In genomic region chr20:52191436-52192295, GRCh38 we compare ENCODE assay signal across 8 cellular contexts. TPM values are rescaled to one million over a fixed set of nuclear protein-coding genes. Genes with fewer than 3 reads are reported as not detected.
DNase-seq lines count a peak whose midpoint lies in the region; ATAC-seq, FAIRE-seq and TF ChIP-seq lines count a peak whose summit lies in the region.

TSS of gene ZFP64 (minus strand) at chr20:52191779. CDS start at chr20:52191636, 143 bp downstream.

- peak within 1 kb of the TSS; percentile 82 to 98 (median 91) for H3K4me3 ChIP-seq in HepG2 (replicated peaks in 1 of 3; ENCODE audit: insufficient read depth in 1 of 3, low read depth in 2 of 3, low read length in 3 of 3)

- H3K27me3 ChIP-seq in HepG2 (ENCODE audit: control insufficient read depth in 1 of 2, insufficient read depth in 2 of 2, low read length in 2 of 2), result no peaks in the 10 kb centered on the region; a peak in 1 of 5 replicates

- H3K36me3 ChIP-seq in HepG2 (replicated peaks in 1 of 2; ENCODE audit: control insufficient read depth in 1 of 2, insufficient read depth in 2 of 2, low read length in 2 of 2), result peaks cover under 1 to 3% of the 10 kb centered on the region in 2 experiments; a peak in 3 of 5 replicates

- CTCF ChIA-PET in activated CD4-positive, alpha-beta T cell treated with anti-CD3 and anti-CD28 coated beads, Interleukin-2, amount 10 ng/mL, durations not matched to agents 7 days and 5 days (lab: Charles Lee), result interaction anchor here (0.6 to 1.6 kb wide), 8 partner anchors 9 to 1032 kb away, joined by 3 to 7 read pairs (median 4); no protein-coding TSS in a partner anchor
- CTCF ChIA-PET in HepG2 (lab: Yijun Ruan, JAX; ENCODE audit: low intra/inter-chr PET ratio, low total read pairs), result no interaction called here

- H3K4me3 Mint-ChIP-seq in activated CD4-positive, alpha-beta T cell treated with anti-CD3 and anti-CD28 coated beads, Interleukin-2, amount 10 ng/mL, durations not matched to agents 7 days and 5 days, result peak within 1 kb of the TSS; percentile 95

- in situ Hi-C loops in HepG2 (cut with HindIII; ENCODE audit: extremely low pct_ligation_motif_present, low pct_unique_long_range_greater_than_20kb), result no loop called here

- H4K20me1 ChIP-seq in HepG2 (ENCODE audit: insufficient read depth, low read length), result no peaks in the 10 kb centered on the region

- peak within 1 kb of the TSS; percentile 73 for H2AFZ ChIP-seq in HepG2 (ENCODE audit: low read length)

- peak; percentile 90 for TF ChIP-seq CTCF in HepG2 (CRISPR knock-in tag; IDR thresholded peaks at IDR 0.05)

- peaks cover 23% of the 10 kb centered on the region for H3K4me1 Mint-ChIP-seq in activated CD4-positive, alpha-beta T cell treated with anti-CD3 and anti-CD28 coated beads, Interleukin-2, amount 10 ng/mL, durations not matched to agents 7 days and 5 days

- peak; percentile 56; the same call in 1 of the 2 replicates for TF ChIP-seq RAD21 in HepG2 (CRISPR knock-in tag; IDR thresholded peaks at IDR 0.05)

- peaks cover 3% of the 10 kb centered on the region for H3K36me3 Mint-ChIP-seq in activated CD4-positive, alpha-beta T cell treated with anti-CD3 and anti-CD28 coated beads, Interleukin-2, amount 10 ng/mL, durations not matched to agents 7 days and 5 days (ENCODE audit: low read depth)

- TF ChIP-seq EP300 in HepG2 (IDR thresholded peaks at IDR 0.05; ENCODE audit: low read depth in 2 of 2, low read length in 2 of 2), result peak; percentile 7 to 41; a peak in 3 of 4 replicates
- TF ChIP-seq EP300 in HepG2 (CRISPR knock-in tag; IDR thresholded peaks at IDR 0.05; ENCODE audit: borderline replicate concordance), result no peak

- POLR2A ChIA-PET in activated CD4-positive, alpha-beta T cell treated with anti-CD3 and anti-CD28 coated beads, Interleukin-2, amount 10 ng/mL, durations not matched to agents 7 days and 5 days (lab: Charles Lee), result no interaction called here
- POLR2A ChIA-PET in HepG2 (lab: Yijun Ruan, JAX), result interaction anchor here (0.6 to 2.6 kb wide), 11 partner anchors 10 to 160 kb away, joined by 3 to 22 read pairs (median 4); no protein-coding TSS in a partner anchor

- H3K27me3 Mint-ChIP-seq in activated CD4-positive, alpha-beta T cell treated with anti-CD3 and anti-CD28 coated beads, Interleukin-2, amount 10 ng/mL, durations not matched to agents 7 days and 5 days, result no peaks in the 10 kb centered on the region

- H3K9me3 Mint-ChIP-seq in activated CD4-positive, alpha-beta T cell treated with anti-CD3 and anti-CD28 coated beads, Interleukin-2, amount 10 ng/mL, durations not matched to agents 7 days and 5 days, result no peaks in the 10 kb centered on the region

- peak within 1 kb of the TSS; percentile 95 for H3K27ac Mint-ChIP-seq in activated CD4-positive, alpha-beta T cell treated with anti-CD3 and anti-CD28 coated beads, Interleukin-2, amount 10 ng/mL, durations not matched to agents 7 days and 5 days

- peak within 1 kb of the TSS; percentile 81 for H3K27ac ChIP-seq in HepG2 (ENCODE audit: extremely low read length, insufficient read depth, low read length)

- DNase-seq in AML-193 (lab: John Stamatoyannopoulos, UW), result peak; percentile 56 to 78
- DNase-seq in NCI-H446 treated with DMSO at 0.1 percent for 48 hours (lab: John Stamatoyannopoulos, UW), result peak; percentile 68
- DNase-seq in activated CD4-positive, alpha-beta T cell treated with anti-CD3 and anti-CD28 coated beads, Interleukin-2, amount 10 ng/mL, durations not matched to agents 7 days and 5 days, result peak; percentile 72
- peak; percentile 79 for DNase-seq in dedifferentiated amniotic fluid mesenchymal stem cell (ENCODE audit: extremely low spot score)
- peak; percentile 83 for DNase-seq in HepG2 (ENCODE audit: low spot score)
- peak; percentile 59 to 63 for DNase-seq in stimulated activated CD4-positive, alpha-beta T cell treated with anti-CD3 and anti-CD28 coated beads, Interleukin-2, amount 100 ng/mL, for 48 hours

- WGBS in HepG2 (ENCODE audit: low lambda C conversion rate), result 1% methylated on average over 79 of the region's 101 CpGs

- ATAC-seq in GM18909 (IDR thresholded peaks at IDR 0.05; ENCODE audit: poor library complexity, unreplicated experiment) (peak; percentile 77), HG03159 (IDR thresholded peaks at IDR 0.05; ENCODE audit: unreplicated experiment) (peak; percentile 74), HepG2 (peak; percentile 91)

- peak; percentile 67 to 80 for TF ChIP-seq POLR2A in HepG2 (IDR thresholded peaks at IDR 0.05; ENCODE audit: insufficient read depth in 1 of 2, low read depth in 2 of 2, low read length in 2 of 2)

- H3K4me2 ChIP-seq in HepG2 (ENCODE audit: low read depth, low read length), result peak within 1 kb of the TSS; percentile 89

- TSS peak; percentile 80 for BruUV-seq in HepG2 (replicated peaks; lab: Mats Ljungman, UMichigan)

- peaks cover 18% of the 10 kb centered on the region for H3K4me1 ChIP-seq in HepG2 (ENCODE audit: insufficient read depth, low read length)

- no peak for FAIRE-seq in HepG2 (lab: Jason Lieb, UNC)

- peak within 1 kb of the TSS; percentile 88 for H3K9ac ChIP-seq in HepG2 (ENCODE audit: insufficient read depth, low read depth, low read length)

- H3K79me2 ChIP-seq in HepG2 (ENCODE audit: insufficient read depth, low read length), result peaks cover 20% of the 10 kb centered on the region

- intact Hi-C loops in HepG2 (cut with micrococcal nuclease; ENCODE audit: unreplicated experiment), result loop anchor here (1.0 to 2.0 kb wide), 2 partner anchors 40 to 51 kb away; no protein-coding TSS in a partner anchor

- no peaks in the 10 kb centered on the region for H3K9me3 ChIP-seq in HepG2 (ENCODE audit: low read length)

TF ChIP-seq in HepG2, 621 proteins besides CTCF, POLR2A, EP300 and RAD21 (continues in another document):
- peak; percentile 97 for TF ChIP-seq HES4 (CRISPR knock-in tag; IDR thresholded peaks at IDR 0.05; ENCODE audit: borderline replicate concordance)
- TF ChIP-seq ZNF205 (CRISPR knock-in tag; IDR thresholded peaks at IDR 0.05), result no peak
- TF ChIP-seq ZXDC (CRISPR knock-in tag; IDR thresholded peaks at IDR 0.05), result no peak; the same call in 1 of the 2 replicates
- peak; percentile 66; the same call in 1 of the 2 replicates for TF ChIP-seq GATA4 (IDR thresholded peaks at IDR 0.05; ENCODE audit: borderline replicate concordance, low read depth)

RNA-seq across cellular contexts. Expression of gene ZFP64, which starts in this region (rescaled TPM):
- 10 to 100 TPM; 10.0 to 11.8 TPM for total RNA-seq in activated CD4-positive, alpha-beta T cell treated with anti-CD3 and anti-CD28 coated beads, Interleukin-2, amount 10 ng/mL, durations not matched to agents 7 days and 5 days
- total RNA-seq in HepG2 (2016; rRNA removed; fragmentation: Illumina TruSeq; extraction: Trizol), result 12.0 and 13.3 TPM in 2 replicates
- total RNA-seq in HepG2 (2016; cell fraction: cytosol; rRNA removed; fragmentation: Illumina TruSeq; extraction: Trizol; ENCODE audit: low read depth), result 3.3 and 3.4 TPM in 2 replicates
- 12.0 TPM in 2 replicates for total RNA-seq in HepG2 (2016; cell fraction: insoluble cytoplasmic fraction; rRNA removed; fragmentation: Illumina TruSeq; extraction: Trizol)
- 11.5 and 13.0 TPM in 2 replicates for total RNA-seq in HepG2 (2016; cell fraction: membrane; rRNA removed; fragmentation: Illumina TruSeq; extraction: Trizol)
- 9.1 and 11.2 TPM in 2 replicates for total RNA-seq in HepG2 (2016; cell fraction: nucleus; rRNA removed; fragmentation: Illumina TruSeq; extraction: Trizol)
- polyA plus RNA-seq in HepG2 (2011; rRNA removed), result 23.9 and 24.3 TPM in 2 replicates
- 20.8 and 23.4 TPM in 2 replicates for polyA plus RNA-seq in HepG2 (2011; cell fraction: cytosol; rRNA removed)
- 15.8 and 16.2 TPM in 2 replicates for polyA plus RNA-seq in HepG2 (2011; cell fraction: nucleus; rRNA removed)
- polyA plus RNA-seq in HepG2 (2012), result 11.6 and 14.7 TPM in 2 replicates
- polyA plus RNA-seq in HepG2 (2016; cell fraction: cytosol; fragmentation: Illumina TruSeq; extraction: Trizol; ENCODE audit: low read depth), result 3.4 and 3.6 TPM in 2 replicates
- 15.4 and 19.6 TPM in 2 replicates for polyA plus RNA-seq in HepG2 (2016; cell fraction: insoluble cytoplasmic fraction; fragmentation: Illumina TruSeq; extraction: Trizol; ENCODE audit: low read depth)
- polyA plus RNA-seq in HepG2 (2016; cell fraction: membrane; fragmentation: Illumina TruSeq; extraction: Trizol; ENCODE audit: low read depth), result 9.9 and 10.7 TPM in 2 replicates
- 13.9 and 14.3 TPM in 2 replicates for polyA plus RNA-seq in HepG2 (2016; cell fraction: nucleus; fragmentation: Illumina TruSeq; extraction: Trizol; ENCODE audit: insufficient read depth, low read depth)
- polyA minus RNA-seq in HepG2 (2011; rRNA and poly(A)+ RNA removed; ENCODE audit: low replicate concordance), result 42.5 and 53.2 TPM in 2 replicates
- 15.9 and 17.9 TPM in 2 replicates for polyA minus RNA-seq in HepG2 (2011; cell fraction: cytosol; rRNA and poly(A)+ RNA removed)
- 18.0 and 22.0 TPM in 2 replicates for polyA minus RNA-seq in HepG2 (2011; cell fraction: nucleus; rRNA and poly(A)+ RNA removed)

Comparison
In these comparisons a context has a peak if more than half of its experiments do, and no peak if none do; other contexts are left out.
1. Peak in every context shown above with its lines: DNase-seq, ATAC-seq, H3K4me3 ChIP-seq and H3K27ac ChIP-seq.